8 cellular contexts compared by ENCODE assay signal in genomic region chr2:96816836-96817702, GRCh38. TPM values are rescaled to one million over a fixed set of nuclear protein-coding genes. Genes with fewer than 3 reads are reported as not detected.
DNase-seq lines count a peak whose midpoint lies in the region; ATAC-seq, FAIRE-seq and TF ChIP-seq lines count a peak whose summit lies in the region.

No MANE protein-coding gene starts in this region.

- H3K36me3 ChIP-seq in HUES64 (ENCODE audit: insufficient read depth, low read length): peaks cover 19% of the 10 kb centered on the region
- H3K36me3 ChIP-seq in HepG2 (replicated peaks in 1 of 2; ENCODE audit: control insufficient read depth in 1 of 2, insufficient read depth in 2 of 2, low read length in 2 of 2): peaks cover 3 to 17% of the 10 kb centered on the region in 2 experiments; a peak in 4 of 5 replicates
- H3K36me3 ChIP-seq in tibial artery: peaks cover 0 to 16% (median 2%) of the 10 kb centered on the region in 3 donors

- no peaks in the 10 kb centered on the region for H3K9me3 ChIP-seq in HUES64 (ENCODE audit: insufficient read depth, low read depth, low read length)
- H3K9me3 ChIP-seq in HepG2 (ENCODE audit: low read length): no peaks in the 10 kb centered on the region
- H3K9me3 ChIP-seq in tibial artery: no peaks in the 10 kb centered on the region

- peak; percentile 44; the same call in 1 of the 2 replicates for TF ChIP-seq RAD21 in HepG2 (CRISPR knock-in tag; IDR thresholded peaks at IDR 0.05)

- H3K79me2 ChIP-seq in HepG2 (ENCODE audit: insufficient read depth, low read length): peaks cover 59% of the 10 kb centered on the region

- ATAC-seq in HepG2: peak; percentile 12
- ATAC-seq in HG03442 (IDR thresholded peaks at IDR 0.05; ENCODE audit: unreplicated experiment): no peak

- intact Hi-C loops in HepG2 (cut with micrococcal nuclease; ENCODE audit: unreplicated experiment): loop anchor here (5.0 kb wide), 3 partner anchors 55 to 215 kb away; partner anchors contain the start of genes CNNM4 and KANSL3
- intact Hi-C loops in tibial artery (cut with DNase I; ENCODE audit: low total_unique reads): loop anchor here (5.0 kb wide), 1 partner anchor 40 kb away; the partner anchor contains the start of gene ANKRD39

- FAIRE-seq in HepG2 (lab: Jason Lieb, UNC): no peak

- 2% methylated on average over 89 of the region's 89 CpGs for WGBS in HUES64
- WGBS in HepG2 (ENCODE audit: low lambda C conversion rate): under 1% methylated on average over 48 of the region's 89 CpGs

- in situ Hi-C loops in HepG2 (cut with HindIII; ENCODE audit: extremely low pct_ligation_motif_present, low pct_unique_long_range_greater_than_20kb): no loop called here
- in situ Hi-C loops in GM13976 (cut with MboI; ENCODE audit: low sequenced_read_pairs, unreplicated experiment): no loop called here

- CTCF ChIA-PET in HepG2 (lab: Yijun Ruan, JAX; ENCODE audit: low intra/inter-chr PET ratio, low total read pairs): no interaction called here

- H3K4me2 ChIP-seq in HepG2 (ENCODE audit: low read depth, low read length): peak overlapping the region; percentile 100

- DNase-seq in NCI-H1092 treated with DMSO at 0.1 percent for 48 hours (lab: John Stamatoyannopoulos, UW) (peak; percentile 29), NCI-H1092 (lab: John Stamatoyannopoulos, UW) (no peak), HepG2 (ENCODE audit: low spot score) (peak; percentile 16), tibial artery (no peak), GM13976 (ENCODE audit: low spot score) (no peak)

- POLR2A ChIA-PET in HepG2 (lab: Yijun Ruan, JAX): interaction anchor here (0.8 to 7.4 kb wide), 20 partner anchors 11 to 280 kb away, joined by 3 to 99 read pairs (median 4); partner anchors contain the start of genes ANKRD39, CNNM4 and SEMA4C

- TF ChIP-seq EP300 in HepG2 (IDR thresholded peaks at IDR 0.05; ENCODE audit: low read depth in 2 of 2, low read length in 2 of 2): no peak
- TF ChIP-seq EP300 in HepG2 (CRISPR knock-in tag; IDR thresholded peaks at IDR 0.05; ENCODE audit: borderline replicate concordance): no peak

- no peak overlapping the region for H2AFZ ChIP-seq in HepG2 (ENCODE audit: low read length)

- no TSS peak for BruUV-seq in HepG2 (replicated peaks; lab: Mats Ljungman, UMichigan)

- H3K9ac ChIP-seq in HUES64 (ENCODE audit: low read depth, low read length) (peak overlapping the region; percentile 81), HepG2 (ENCODE audit: insufficient read depth, low read depth, low read length) (peak overlapping the region; percentile 87)

- H3K4me3 ChIP-seq in HUES64 (ENCODE audit: low read length) (peak overlapping the region; percentile 64), HepG2 (replicated peaks in 1 of 3; ENCODE audit: insufficient read depth in 1 of 3, low read depth in 2 of 3, low read length in 3 of 3) (peak overlapping the region; percentile 67 to 91 (median 87)), tibial artery (peak overlapping the region; percentile 58 to 85)

- no peak for TF ChIP-seq POLR2A in HepG2 (IDR thresholded peaks at IDR 0.05; ENCODE audit: insufficient read depth in 1 of 2, low read depth in 2 of 2, low read length in 2 of 2)

- H3K27ac ChIP-seq in HUES64 (ENCODE audit: low read depth, low read length) (no peak overlapping the region), angular gyrus (ENCODE audit: low read depth, low read length) (peak overlapping the region; percentile 65), HepG2 (ENCODE audit: extremely low read length, insufficient read depth, low read length) (peak overlapping the region; percentile 83), tibial artery (peak overlapping the region; percentile 53 to 95)

- H4K20me1 ChIP-seq in HepG2 (ENCODE audit: insufficient read depth, low read length): peaks cover 43% of the 10 kb centered on the region

- H3K27me3 ChIP-seq in HUES64 (ENCODE audit: insufficient read depth, low read length) (no peaks in the 10 kb centered on the region; the same call in 1 of the 2 replicates), HepG2 (ENCODE audit: control insufficient read depth in 1 of 2, insufficient read depth in 2 of 2, low read length in 2 of 2) (no peaks in the 10 kb centered on the region; a peak in 1 of 5 replicates), tibial artery (no peaks in the 10 kb centered on the region)

- TF ChIP-seq CTCF in HepG2 (CRISPR knock-in tag; IDR thresholded peaks at IDR 0.05): 0 out of 2 replicates have a peak, but pooled peaks have one; percentile 4
- TF ChIP-seq CTCF in tibial artery (IDR thresholded peaks at IDR 0.05): no peak
- TF ChIP-seq CTCF in GM13976 (IDR thresholded peaks at IDR 0.05; ENCODE audit: borderline replicate concordance, control extremely low read depth, extremely low read depth, insufficient read depth, missing control alignments): no peak

- peaks cover 17% of the 10 kb centered on the region; the same call in 1 of the 2 replicates for H3K4me1 ChIP-seq in HUES64 (ENCODE audit: insufficient read depth, low read length)
- peaks cover 70% of the 10 kb centered on the region for H3K4me1 ChIP-seq in HepG2 (ENCODE audit: insufficient read depth, low read length)
- peaks cover 0 to 57% (median 40%) of the 10 kb centered on the region in 4 donors for H3K4me1 ChIP-seq in tibial artery

RNA-seq across cellular contexts. Expression of gene CNNM3, which starts 1.0 kb away (rescaled TPM):
- 15.1 TPM for polyA plus RNA-seq in HUES64 (2013, experiment 1 of 2)
- 13.8 TPM for polyA plus RNA-seq in HUES64 (2013, experiment 2 of 2)
- 8.4 and 21.2 TPM in 2 replicates for total RNA-seq in HepG2 (2016; rRNA removed; fragmentation: Illumina TruSeq; extraction: Trizol)
- total RNA-seq in HepG2 (2016; cell fraction: cytosol; rRNA removed; fragmentation: Illumina TruSeq; extraction: Trizol; ENCODE audit: low read depth): 5.5 and 5.9 TPM in 2 replicates
- total RNA-seq in HepG2 (2016; cell fraction: insoluble cytoplasmic fraction; rRNA removed; fragmentation: Illumina TruSeq; extraction: Trizol): 6.5 and 21.5 TPM in 2 replicates
- 8.5 and 9.2 TPM in 2 replicates for total RNA-seq in HepG2 (2016; cell fraction: membrane; rRNA removed; fragmentation: Illumina TruSeq; extraction: Trizol)
- total RNA-seq in HepG2 (2016; cell fraction: nucleus; rRNA removed; fragmentation: Illumina TruSeq; extraction: Trizol): 22.7 and 27.7 TPM in 2 replicates
- 27.9 and 43.4 TPM in 2 replicates for polyA plus RNA-seq in HepG2 (2011; rRNA removed)
- 24.2 and 26.5 TPM in 2 replicates for polyA plus RNA-seq in HepG2 (2011; cell fraction: cytosol; rRNA removed)
- 68.4 and 71.2 TPM in 2 replicates for polyA plus RNA-seq in HepG2 (2011; cell fraction: nucleus; rRNA removed)
- 35.8 and 38.5 TPM in 2 replicates for polyA plus RNA-seq in HepG2 (2012)
- 4.3 and 4.5 TPM in 2 replicates for polyA plus RNA-seq in HepG2 (2016; cell fraction: cytosol; fragmentation: Illumina TruSeq; extraction: Trizol; ENCODE audit: low read depth)
- 11.7 and 14.4 TPM in 2 replicates for polyA plus RNA-seq in HepG2 (2016; cell fraction: insoluble cytoplasmic fraction; fragmentation: Illumina TruSeq; extraction: Trizol; ENCODE audit: low read depth)
- 10.0 and 11.0 TPM in 2 replicates for polyA plus RNA-seq in HepG2 (2016; cell fraction: membrane; fragmentation: Illumina TruSeq; extraction: Trizol; ENCODE audit: low read depth)
- polyA plus RNA-seq in HepG2 (2016; cell fraction: nucleus; fragmentation: Illumina TruSeq; extraction: Trizol; ENCODE audit: insufficient read depth, low read depth): 48.6 and 52.0 TPM in 2 replicates
- 49.9 and 152 TPM in 2 replicates for polyA minus RNA-seq in HepG2 (2011; rRNA and poly(A)+ RNA removed; ENCODE audit: low replicate concordance)
- polyA minus RNA-seq in HepG2 (2011; cell fraction: cytosol; rRNA and poly(A)+ RNA removed): 50.4 and 69.9 TPM in 2 replicates
- 56.1 and 70.2 TPM in 2 replicates for polyA minus RNA-seq in HepG2 (2011; cell fraction: nucleus; rRNA and poly(A)+ RNA removed)

RNA-seq across cellular contexts. Expression of gene ANKRD23, which starts 26.8 kb away (rescaled TPM):
- 1.4 TPM for polyA plus RNA-seq in HUES64 (2013, experiment 1 of 2)
- polyA plus RNA-seq in HUES64 (2013, experiment 2 of 2): 0.95 TPM
- 0.35 and 1.5 TPM in 2 replicates for total RNA-seq in HepG2 (2016; rRNA removed; fragmentation: Illumina TruSeq; extraction: Trizol)
- 0.35 and 0.51 TPM in 2 replicates for total RNA-seq in HepG2 (2016; cell fraction: cytosol; rRNA removed; fragmentation: Illumina TruSeq; extraction: Trizol; ENCODE audit: low read depth)
- 0.61 and 2.2 TPM in 2 replicates for total RNA-seq in HepG2 (2016; cell fraction: insoluble cytoplasmic fraction; rRNA removed; fragmentation: Illumina TruSeq; extraction: Trizol)
- 0.77 and 0.90 TPM in 2 replicates for total RNA-seq in HepG2 (2016; cell fraction: membrane; rRNA removed; fragmentation: Illumina TruSeq; extraction: Trizol)
- 2.3 and 2.8 TPM in 2 replicates for total RNA-seq in HepG2 (2016; cell fraction: nucleus; rRNA removed; fragmentation: Illumina TruSeq; extraction: Trizol)
- 1.6 and 2.7 TPM in 2 replicates for polyA plus RNA-seq in HepG2 (2011; rRNA removed)
- 0.71 and 0.90 TPM in 2 replicates for polyA plus RNA-seq in HepG2 (2011; cell fraction: cytosol; rRNA removed)
- 17.9 and 22.1 TPM in 2 replicates for polyA plus RNA-seq in HepG2 (2011; cell fraction: nucleus; rRNA removed)
- polyA plus RNA-seq in HepG2 (2012): 0.72 and 2.1 TPM in 2 replicates
- polyA plus RNA-seq in HepG2 (2016; cell fraction: cytosol; fragmentation: Illumina TruSeq; extraction: Trizol; ENCODE audit: low read depth): 0.47 and 0.50 TPM in 2 replicates
- 0.32 and 0.50 TPM in 2 replicates for polyA plus RNA-seq in HepG2 (2016; cell fraction: insoluble cytoplasmic fraction; fragmentation: Illumina TruSeq; extraction: Trizol; ENCODE audit: low read depth)
- 0.47 and 0.74 TPM in 2 replicates for polyA plus RNA-seq in HepG2 (2016; cell fraction: membrane; fragmentation: Illumina TruSeq; extraction: Trizol; ENCODE audit: low read depth)
- 9.2 and 10.4 TPM in 2 replicates for polyA plus RNA-seq in HepG2 (2016; cell fraction: nucleus; fragmentation: Illumina TruSeq; extraction: Trizol; ENCODE audit: insufficient read depth, low read depth)
- 1.6 and 5.1 TPM in 2 replicates for polyA minus RNA-seq in HepG2 (2011; rRNA and poly(A)+ RNA removed; ENCODE audit: low replicate concordance)
- not detected in 2 replicates for polyA minus RNA-seq in HepG2 (2011; cell fraction: cytosol; rRNA and poly(A)+ RNA removed)
- polyA minus RNA-seq in HepG2 (2011; cell fraction: nucleus; rRNA and poly(A)+ RNA removed): 3.9 and 4.1 TPM in 2 replicates

RNA-seq across cellular contexts. Expression of gene ANKRD39, which starts 40.7 kb away (rescaled TPM):
- polyA plus RNA-seq in HUES64 (2013, experiment 1 of 2): 10.5 TPM
- 11.7 TPM for polyA plus RNA-seq in HUES64 (2013, experiment 2 of 2)
- total RNA-seq in HepG2 (2016; rRNA removed; fragmentation: Illumina TruSeq; extraction: Trizol): 23.2 and 26.7 TPM in 2 replicates
- 40.7 and 45.8 TPM in 2 replicates for total RNA-seq in HepG2 (2016; cell fraction: cytosol; rRNA removed; fragmentation: Illumina TruSeq; extraction: Trizol; ENCODE audit: low read depth)
- 26.3 and 27.1 TPM in 2 replicates for total RNA-seq in HepG2 (2016; cell fraction: insoluble cytoplasmic fraction; rRNA removed; fragmentation: Illumina TruSeq; extraction: Trizol)
- total RNA-seq in HepG2 (2016; cell fraction: membrane; rRNA removed; fragmentation: Illumina TruSeq; extraction: Trizol): 37.4 and 41.3 TPM in 2 replicates
- total RNA-seq in HepG2 (2016; cell fraction: nucleus; rRNA removed; fragmentation: Illumina TruSeq; extraction: Trizol): 10.3 and 11.7 TPM in 2 replicates
- 24.8 and 27.8 TPM in 2 replicates for polyA plus RNA-seq in HepG2 (2011; rRNA removed)
- polyA plus RNA-seq in HepG2 (2011; cell fraction: cytosol; rRNA removed): 18.3 and 31.5 TPM in 2 replicates
- 24.2 and 29.2 TPM in 2 replicates for polyA plus RNA-seq in HepG2 (2011; cell fraction: nucleus; rRNA removed)
- 14.6 and 20.3 TPM in 2 replicates for polyA plus RNA-seq in HepG2 (2012)
- 55.3 and 63.9 TPM in 2 replicates for polyA plus RNA-seq in HepG2 (2016; cell fraction: cytosol; fragmentation: Illumina TruSeq; extraction: Trizol; ENCODE audit: low read depth)
- polyA plus RNA-seq in HepG2 (2016; cell fraction: insoluble cytoplasmic fraction; fragmentation: Illumina TruSeq; extraction: Trizol; ENCODE audit: low read depth): 33.9 and 35.0 TPM in 2 replicates
- polyA plus RNA-seq in HepG2 (2016; cell fraction: membrane; fragmentation: Illumina TruSeq; extraction: Trizol; ENCODE audit: low read depth): 40.8 and 47.0 TPM in 2 replicates
- polyA plus RNA-seq in HepG2 (2016; cell fraction: nucleus; fragmentation: Illumina TruSeq; extraction: Trizol; ENCODE audit: insufficient read depth, low read depth): 23.0 and 24.9 TPM in 2 replicates
- polyA minus RNA-seq in HepG2 (2011; rRNA and poly(A)+ RNA removed; ENCODE audit: low replicate concordance): 10.9 and 17.9 TPM in 2 replicates
- polyA minus RNA-seq in HepG2 (2011; cell fraction: cytosol; rRNA and poly(A)+ RNA removed): 4.6 and 5.6 TPM in 2 replicates
- polyA minus RNA-seq in HepG2 (2011; cell fraction: nucleus; rRNA and poly(A)+ RNA removed): 8.2 and 14.2 TPM in 2 replicates

RNA-seq across cellular contexts. Expression of gene SEMA4C, which starts 52.8 kb away (rescaled TPM):
- polyA plus RNA-seq in HUES64 (2013, experiment 1 of 2): 46.9 TPM
- 53.7 TPM for polyA plus RNA-seq in HUES64 (2013, experiment 2 of 2)
- total RNA-seq in HepG2 (2016; rRNA removed; fragmentation: Illumina TruSeq; extraction: Trizol): 11.3 and 25.9 TPM in 2 replicates
- 3.5 and 4.2 TPM in 2 replicates for total RNA-seq in HepG2 (2016; cell fraction: cytosol; rRNA removed; fragmentation: Illumina TruSeq; extraction: Trizol; ENCODE audit: low read depth)
- 8.4 and 25.7 TPM in 2 replicates for total RNA-seq in HepG2 (2016; cell fraction: insoluble cytoplasmic fraction; rRNA removed; fragmentation: Illumina TruSeq; extraction: Trizol)
- 10.9 and 11.4 TPM in 2 replicates for total RNA-seq in HepG2 (2016; cell fraction: membrane; rRNA removed; fragmentation: Illumina TruSeq; extraction: Trizol)
- 22.1 and 28.3 TPM in 2 replicates for total RNA-seq in HepG2 (2016; cell fraction: nucleus; rRNA removed; fragmentation: Illumina TruSeq; extraction: Trizol)
- polyA plus RNA-seq in HepG2 (2011; rRNA removed): 46.6 and 69.2 TPM in 2 replicates
- polyA plus RNA-seq in HepG2 (2011; cell fraction: cytosol; rRNA removed): 33.4 and 47.8 TPM in 2 replicates
- 135 and 157 TPM in 2 replicates for polyA plus RNA-seq in HepG2 (2011; cell fraction: nucleus; rRNA removed)
- 27.3 and 39.4 TPM in 2 replicates for polyA plus RNA-seq in HepG2 (2012)
- 1.0 and 1.2 TPM in 2 replicates for polyA plus RNA-seq in HepG2 (2016; cell fraction: cytosol; fragmentation: Illumina TruSeq; extraction: Trizol; ENCODE audit: low read depth)
- polyA plus RNA-seq in HepG2 (2016; cell fraction: insoluble cytoplasmic fraction; fragmentation: Illumina TruSeq; extraction: Trizol; ENCODE audit: low read depth): 6.0 and 8.4 TPM in 2 replicates
- 3.1 and 3.2 TPM in 2 replicates for polyA plus RNA-seq in HepG2 (2016; cell fraction: membrane; fragmentation: Illumina TruSeq; extraction: Trizol; ENCODE audit: low read depth)
- polyA plus RNA-seq in HepG2 (2016; cell fraction: nucleus; fragmentation: Illumina TruSeq; extraction: Trizol; ENCODE audit: insufficient read depth, low read depth): 51.6 and 60.2 TPM in 2 replicates
- polyA minus RNA-seq in HepG2 (2011; rRNA and poly(A)+ RNA removed; ENCODE audit: low replicate concordance): 29.1 and 175 TPM in 2 replicates
- 41.8 and 45.0 TPM in 2 replicates for polyA minus RNA-seq in HepG2 (2011; cell fraction: cytosol; rRNA and poly(A)+ RNA removed)
- 25.8 and 31.7 TPM in 2 replicates for polyA minus RNA-seq in HepG2 (2011; cell fraction: nucleus; rRNA and poly(A)+ RNA removed)

RNA-seq across cellular contexts. Expression of gene CNNM4, which starts 56.4 kb away (rescaled TPM):
- polyA plus RNA-seq in HUES64 (2013, experiment 1 of 2): 5.8 TPM
- polyA plus RNA-seq in HUES64 (2013, experiment 2 of 2): 6.9 TPM
- 3.0 and 5.9 TPM in 2 replicates for total RNA-seq in HepG2 (2016; rRNA removed; fragmentation: Illumina TruSeq; extraction: Trizol)
- total RNA-seq in HepG2 (2016; cell fraction: cytosol; rRNA removed; fragmentation: Illumina TruSeq; extraction: Trizol; ENCODE audit: low read depth): 1.1 and 2.4 TPM in 2 replicates
- 2.3 and 6.5 TPM in 2 replicates for total RNA-seq in HepG2 (2016; cell fraction: insoluble cytoplasmic fraction; rRNA removed; fragmentation: Illumina TruSeq; extraction: Trizol)
- total RNA-seq in HepG2 (2016; cell fraction: membrane; rRNA removed; fragmentation: Illumina TruSeq; extraction: Trizol): 2.0 and 2.2 TPM in 2 replicates
- total RNA-seq in HepG2 (2016; cell fraction: nucleus; rRNA removed; fragmentation: Illumina TruSeq; extraction: Trizol): 6.5 and 8.1 TPM in 2 replicates
- 8.4 and 9.8 TPM in 2 replicates for polyA plus RNA-seq in HepG2 (2011; rRNA removed)
- 8.0 and 8.1 TPM in 2 replicates for polyA plus RNA-seq in HepG2 (2011; cell fraction: cytosol; rRNA removed)
- 9.1 and 9.4 TPM in 2 replicates for polyA plus RNA-seq in HepG2 (2011; cell fraction: nucleus; rRNA removed)
- polyA plus RNA-seq in HepG2 (2012): 7.9 and 10.3 TPM in 2 replicates
- 0.29 and 0.40 TPM in 2 replicates for polyA plus RNA-seq in HepG2 (2016; cell fraction: cytosol; fragmentation: Illumina TruSeq; extraction: Trizol; ENCODE audit: low read depth)
- 2.5 and 3.5 TPM in 2 replicates for polyA plus RNA-seq in HepG2 (2016; cell fraction: insoluble cytoplasmic fraction; fragmentation: Illumina TruSeq; extraction: Trizol; ENCODE audit: low read depth)
- 0.74 and 1.2 TPM in 2 replicates for polyA plus RNA-seq in HepG2 (2016; cell fraction: membrane; fragmentation: Illumina TruSeq; extraction: Trizol; ENCODE audit: low read depth)
- 11.8 and 13.7 TPM in 2 replicates for polyA plus RNA-seq in HepG2 (2016; cell fraction: nucleus; fragmentation: Illumina TruSeq; extraction: Trizol; ENCODE audit: insufficient read depth, low read depth)
- polyA minus RNA-seq in HepG2 (2011; rRNA and poly(A)+ RNA removed; ENCODE audit: low replicate concordance): 13.7 and 29.0 TPM in 2 replicates
- polyA minus RNA-seq in HepG2 (2011; cell fraction: cytosol; rRNA and poly(A)+ RNA removed): 9.9 and 11.2 TPM in 2 replicates
- 5.8 and 8.3 TPM in 2 replicates for polyA minus RNA-seq in HepG2 (2011; cell fraction: nucleus; rRNA and poly(A)+ RNA removed)

Comparison
In these comparisons a context has a peak if more than half of its experiments do, and no peak if none do; other contexts are left out.
1. DNase-seq: peak in NCI-H1092 treated with DMSO at 0.1 percent for 48 hours (single experiment) and HepG2 (single experiment); none in NCI-H1092 (single experiment), tibial artery (0 of 2) and GM13976 (single experiment).
2. Peak in every context shown above with its lines, with median percentiles within 50 percentile points of each other: H3K4me3 ChIP-seq.